ENCODE assay signal across 8 cellular contexts in genomic region chr2:151828890-151829324, GRCh38. TPM values are rescaled to one million over a fixed set of nuclear protein-coding genes. Genes with fewer than 3 reads are reported as not detected.
A peak's percentile ranks its signal among the peaks of the same experiment; 100 is the strongest.
DNase-seq lines count a peak whose midpoint lies in the region; ATAC-seq, FAIRE-seq and TF ChIP-seq lines count a peak whose summit lies in the region.

No MANE protein-coding gene starts in this region.

- in situ Hi-C loops in HepG2 (cut with HindIII; ENCODE audit: extremely low pct_ligation_motif_present, low pct_unique_long_range_greater_than_20kb) = loop anchor here (10.0 kb wide), 1 partner anchor 886 kb away; the partner anchor contains the start of genes ARL6IP6 and PRPF40A
- in situ Hi-C loops in ACHN (cut with HindIII; ENCODE audit: low pct_ligation_motif_present, low pct_unique_long_range_greater_than_20kb, low sequenced_read_pairs) = no loop called here

- ATAC-seq in HepG2 (no peak), HG02970 (IDR thresholded peaks at IDR 0.05; ENCODE audit: low FRiP score, unreplicated experiment) (no peak)

- H3K27ac Mint-ChIP-seq in activated CD4-positive, alpha-beta T cell treated with anti-CD3 and anti-CD28 coated beads, Interleukin-2, amount 10 ng/mL, durations not matched to agents 7 days and 5 days = peak overlapping the region; percentile 90
- peak overlapping the region; percentile 43 for H3K27ac Mint-ChIP-seq in astrocyte (ENCODE audit: unreplicated experiment)

- H3K9ac ChIP-seq in astrocyte (ENCODE audit: low read length) (peak overlapping the region; percentile 96), HepG2 (ENCODE audit: insufficient read depth, low read depth, low read length) (peak overlapping the region; percentile 74)

- H3K36me3 Mint-ChIP-seq in activated CD4-positive, alpha-beta T cell treated with anti-CD3 and anti-CD28 coated beads, Interleukin-2, amount 10 ng/mL, durations not matched to agents 7 days and 5 days (ENCODE audit: low read depth) = peaks cover 9% of the 10 kb centered on the region
- H3K36me3 Mint-ChIP-seq in astrocyte (ENCODE audit: low read depth, unreplicated experiment) = no peaks in the 10 kb centered on the region

- peaks cover 43% of the 10 kb centered on the region for H3K79me2 ChIP-seq in astrocyte (ENCODE audit: insufficient read depth, low read length)
- H3K79me2 ChIP-seq in HepG2 (ENCODE audit: insufficient read depth, low read length) = peaks cover 44% of the 10 kb centered on the region

- H3K9me3 ChIP-seq in astrocyte (ENCODE audit: insufficient read depth, low read depth, low read length) (no peaks in the 10 kb centered on the region), HepG2 (ENCODE audit: low read length) (no peaks in the 10 kb centered on the region), testis (no peaks in the 10 kb centered on the region)

- intact Hi-C loops in HepG2 (cut with micrococcal nuclease; ENCODE audit: unreplicated experiment) (loop anchor here (1.0 to 5.0 kb wide), 3 partner anchors 14 to 198 kb away; no protein-coding TSS in a partner anchor), testis (cut with DNase I; ENCODE audit: low total_unique reads) (no loop called here)

- H3K4me1 Mint-ChIP-seq in activated CD4-positive, alpha-beta T cell treated with anti-CD3 and anti-CD28 coated beads, Interleukin-2, amount 10 ng/mL, durations not matched to agents 7 days and 5 days = peaks cover 35% of the 10 kb centered on the region
- H3K4me1 Mint-ChIP-seq in astrocyte (ENCODE audit: low read depth, unreplicated experiment) = peaks cover 17% of the 10 kb centered on the region

- TF ChIP-seq POLR2A in HepG2 (IDR thresholded peaks at IDR 0.05; ENCODE audit: insufficient read depth in 1 of 2, low read depth in 2 of 2, low read length in 2 of 2) (no peak), testis (IDR thresholded peaks at IDR 0.05) (no peak)

- H3K27me3 ChIP-seq in astrocyte (ENCODE audit: insufficient read depth, low read length) (no peaks in the 10 kb centered on the region), HepG2 (ENCODE audit: control insufficient read depth in 1 of 2, insufficient read depth in 2 of 2, low read length in 2 of 2) (no peaks in the 10 kb centered on the region; a peak in 1 of 5 replicates), testis (no peaks in the 10 kb centered on the region)

- H3K4me3 Mint-ChIP-seq in activated CD4-positive, alpha-beta T cell treated with anti-CD3 and anti-CD28 coated beads, Interleukin-2, amount 10 ng/mL, durations not matched to agents 7 days and 5 days = peak overlapping the region; percentile 97
- H3K4me3 Mint-ChIP-seq in astrocyte (ENCODE audit: unreplicated experiment) = peak overlapping the region; percentile 80

- peaks cover 1% of the 10 kb centered on the region for H3K27me3 Mint-ChIP-seq in activated CD4-positive, alpha-beta T cell treated with anti-CD3 and anti-CD28 coated beads, Interleukin-2, amount 10 ng/mL, durations not matched to agents 7 days and 5 days
- H3K27me3 Mint-ChIP-seq in astrocyte (ENCODE audit: low read depth, unreplicated experiment) = no peaks in the 10 kb centered on the region

- H3K4me2 ChIP-seq in astrocyte (ENCODE audit: low read length) (peak overlapping the region; percentile 87), HepG2 (ENCODE audit: low read depth, low read length) (peak overlapping the region; percentile 88)

- no peaks in the 10 kb centered on the region for H3K9me3 Mint-ChIP-seq in activated CD4-positive, alpha-beta T cell treated with anti-CD3 and anti-CD28 coated beads, Interleukin-2, amount 10 ng/mL, durations not matched to agents 7 days and 5 days
- H3K9me3 Mint-ChIP-seq in astrocyte (ENCODE audit: unreplicated experiment) = no peaks in the 10 kb centered on the region

- peaks cover 15% of the 10 kb centered on the region for H3K4me1 ChIP-seq in astrocyte (ENCODE audit: insufficient read depth, low read length)
- peaks cover 60% of the 10 kb centered on the region for H3K4me1 ChIP-seq in HepG2 (ENCODE audit: insufficient read depth, low read length)
- peaks cover 11% of the 10 kb centered on the region for H3K4me1 ChIP-seq in testis

- H3K4me3 ChIP-seq in astrocyte (ENCODE audit: insufficient read depth, low read depth, low read length) (peak overlapping the region; percentile 99), HepG2 (replicated peaks in 1 of 3; ENCODE audit: insufficient read depth in 1 of 3, low read depth in 2 of 3, low read length in 3 of 3) (peak overlapping the region; percentile 55 to 98 (median 55)), testis (peak overlapping the region; percentile 85 to 95)

- H4K20me1 ChIP-seq in astrocyte (ENCODE audit: insufficient read depth, low read length) (peaks cover 38% of the 10 kb centered on the region), HepG2 (ENCODE audit: insufficient read depth, low read length) (peaks cover 32% of the 10 kb centered on the region)

- H2AFZ ChIP-seq in astrocyte (ENCODE audit: low read depth, low read length) (peak overlapping the region; percentile 90), HepG2 (ENCODE audit: low read length) (peak overlapping the region; percentile 61)

- TF ChIP-seq EP300 in HepG2 (IDR thresholded peaks at IDR 0.05; ENCODE audit: low read depth in 2 of 2, low read length in 2 of 2) = no peak
- TF ChIP-seq EP300 in HepG2 (CRISPR knock-in tag; IDR thresholded peaks at IDR 0.05; ENCODE audit: borderline replicate concordance) = no peak

- peak overlapping the region; percentile 83 for H3K27ac ChIP-seq in astrocyte (ENCODE audit: low read depth, low read length)
- peak overlapping the region; percentile 77 for H3K27ac ChIP-seq in HepG2 (ENCODE audit: extremely low read length, insufficient read depth, low read length)
- H3K27ac ChIP-seq in testis = peak overlapping the region in 1 of 2 donors; percentile 75

- WGBS in HepG2 (ENCODE audit: low lambda C conversion rate) = 46% methylated on average over 5 of the region's 5 CpGs
- WGBS in testis, 2 donors = 68 to 73% methylated on average over 5 of the region's 5 CpGs

- POLR2A ChIA-PET in activated CD4-positive, alpha-beta T cell treated with anti-CD3 and anti-CD28 coated beads, Interleukin-2, amount 10 ng/mL, durations not matched to agents 7 days and 5 days (lab: Charles Lee) = no interaction called here
- POLR2A ChIA-PET in HepG2 (lab: Yijun Ruan, JAX) = interaction anchor here (0.7 to 3.2 kb wide), 19 partner anchors 9 to 888 kb away, joined by 3 to 41 read pairs (median 5); partner anchors contain the start of gene PRPF40A

- DNase-seq in activated CD4-positive, alpha-beta T cell treated with anti-CD3 and anti-CD28 coated beads, Interleukin-2, amount 10 ng/mL, durations not matched to agents 7 days and 5 days = no peak
- DNase-seq in activated CD4-positive, alpha-beta T cell treated with anti-CD3 and anti-CD28 coated beads, Interleukin-2, amount 50 U/mL, for 1 hour = no peak
- no peak for DNase-seq in astrocyte (ENCODE audit: low read depth)
- no peak for DNase-seq in HepG2 (ENCODE audit: low spot score)
- no peak for DNase-seq in testis
- no peak for DNase-seq in ACHN
- DNase-seq in NOMO-1 treated with DMSO at 0.1 percent for 48 hours (lab: John Stamatoyannopoulos, UW; ENCODE audit: unreplicated experiment) = no peak

- FAIRE-seq in astrocyte (lab: Jason Lieb, UNC) = no peak
- no peak for FAIRE-seq in HepG2 (lab: Jason Lieb, UNC)

- H3K36me3 ChIP-seq in astrocyte (ENCODE audit: insufficient read depth, low read length) (no peaks in the 10 kb centered on the region), HepG2 (replicated peaks in 1 of 2; ENCODE audit: control insufficient read depth in 1 of 2, insufficient read depth in 2 of 2, low read length in 2 of 2) (no peaks in the 10 kb centered on the region), testis (ENCODE audit: low read depth, missing control alignments) (no peaks in the 10 kb centered on the region)

- no peak for TF ChIP-seq CTCF in astrocyte (IDR thresholded peaks at IDR 0.05; ENCODE audit: insufficient read depth, low read depth, low read length)
- no peak for TF ChIP-seq CTCF in HepG2 (CRISPR knock-in tag; IDR thresholded peaks at IDR 0.05)
- TF ChIP-seq CTCF in testis (IDR thresholded peaks at IDR 0.05) = no peak

- CTCF ChIA-PET in activated CD4-positive, alpha-beta T cell treated with anti-CD3 and anti-CD28 coated beads, Interleukin-2, amount 10 ng/mL, durations not matched to agents 7 days and 5 days (lab: Charles Lee) = interaction anchor here (1.5 kb wide), 1 partner anchor 9 kb away, joined by 3 read pairs; no protein-coding TSS in a partner anchor
- CTCF ChIA-PET in HepG2 (lab: Yijun Ruan, JAX; ENCODE audit: low intra/inter-chr PET ratio, low total read pairs) = no interaction called here

- TF ChIP-seq RAD21 in HepG2 (CRISPR knock-in tag; IDR thresholded peaks at IDR 0.05) = no peak

- TSS peak; percentile 98 for BruUV-seq in HepG2 (replicated peaks; lab: Mats Ljungman, UMichigan)

TF ChIP-seq in HepG2, 621 proteins besides CTCF, POLR2A, EP300 and RAD21 (continues in another document):
- peak; percentile 47 for TF ChIP-seq NR2F6 (IDR thresholded peaks at IDR 0.05)
- no peak for TF ChIP-seq NR2F6 (CRISPR knock-in tag; IDR thresholded peaks at IDR 0.05)

RNA-seq across cellular contexts. Expression of gene ARL5A, which starts 0.7 kb away (rescaled TPM):
- 10 to 100 TPM; 47.4 to 49.0 TPM for total RNA-seq in activated CD4-positive, alpha-beta T cell treated with anti-CD3 and anti-CD28 coated beads, Interleukin-2, amount 10 ng/mL, durations not matched to agents 7 days and 5 days
- 65.6 and 69.7 TPM in 2 replicates for total RNA-seq in astrocyte
- total RNA-seq in HepG2 (2016; rRNA removed; fragmentation: Illumina TruSeq; extraction: Trizol) = 149 and 170 TPM in 2 replicates
- total RNA-seq in HepG2 (2016; cell fraction: cytosol; rRNA removed; fragmentation: Illumina TruSeq; extraction: Trizol; ENCODE audit: low read depth) = 75.4 and 85.0 TPM in 2 replicates
- 144 and 150 TPM in 2 replicates for total RNA-seq in HepG2 (2016; cell fraction: insoluble cytoplasmic fraction; rRNA removed; fragmentation: Illumina TruSeq; extraction: Trizol)
- 220 and 225 TPM in 2 replicates for total RNA-seq in HepG2 (2016; cell fraction: membrane; rRNA removed; fragmentation: Illumina TruSeq; extraction: Trizol)
- 85.9 and 100 TPM in 2 replicates for total RNA-seq in HepG2 (2016; cell fraction: nucleus; rRNA removed; fragmentation: Illumina TruSeq; extraction: Trizol)
- polyA plus RNA-seq in HepG2 (2011; rRNA removed) = 34.2 and 47.5 TPM in 2 replicates
- polyA plus RNA-seq in HepG2 (2011; cell fraction: cytosol; rRNA removed) = 23.3 and 35.0 TPM in 2 replicates
- 21.9 and 29.1 TPM in 2 replicates for polyA plus RNA-seq in HepG2 (2011; cell fraction: nucleus; rRNA removed)
- polyA plus RNA-seq in HepG2 (2012) = 46.8 and 63.2 TPM in 2 replicates
- polyA plus RNA-seq in HepG2 (2016; cell fraction: cytosol; fragmentation: Illumina TruSeq; extraction: Trizol; ENCODE audit: low read depth) = 49.2 and 53.4 TPM in 2 replicates
- polyA plus RNA-seq in HepG2 (2016; cell fraction: insoluble cytoplasmic fraction; fragmentation: Illumina TruSeq; extraction: Trizol; ENCODE audit: low read depth) = 78.6 and 90.5 TPM in 2 replicates
- 89.2 and 108 TPM in 2 replicates for polyA plus RNA-seq in HepG2 (2016; cell fraction: membrane; fragmentation: Illumina TruSeq; extraction: Trizol; ENCODE audit: low read depth)
- polyA plus RNA-seq in HepG2 (2016; cell fraction: nucleus; fragmentation: Illumina TruSeq; extraction: Trizol; ENCODE audit: insufficient read depth, low read depth) = 53.8 and 56.7 TPM in 2 replicates
- 8.7 and 27.5 TPM in 2 replicates for polyA minus RNA-seq in HepG2 (2011; rRNA and poly(A)+ RNA removed; ENCODE audit: low replicate concordance)
- 42.2 and 46.0 TPM in 2 replicates for polyA minus RNA-seq in HepG2 (2011; cell fraction: cytosol; rRNA and poly(A)+ RNA removed)
- 141 and 173 TPM in 2 replicates for polyA minus RNA-seq in HepG2 (2011; cell fraction: nucleus; rRNA and poly(A)+ RNA removed)
- 10 to 100 TPM; 27.5 to 34.0 TPM for total RNA-seq in testis
- 19.1 TPM for polyA plus RNA-seq in testis (ENCODE audit: insufficient read depth, low read depth, low replicate concordance)
